9 cellular contexts compared by ENCODE assay signal in the genomic region with DNA sequence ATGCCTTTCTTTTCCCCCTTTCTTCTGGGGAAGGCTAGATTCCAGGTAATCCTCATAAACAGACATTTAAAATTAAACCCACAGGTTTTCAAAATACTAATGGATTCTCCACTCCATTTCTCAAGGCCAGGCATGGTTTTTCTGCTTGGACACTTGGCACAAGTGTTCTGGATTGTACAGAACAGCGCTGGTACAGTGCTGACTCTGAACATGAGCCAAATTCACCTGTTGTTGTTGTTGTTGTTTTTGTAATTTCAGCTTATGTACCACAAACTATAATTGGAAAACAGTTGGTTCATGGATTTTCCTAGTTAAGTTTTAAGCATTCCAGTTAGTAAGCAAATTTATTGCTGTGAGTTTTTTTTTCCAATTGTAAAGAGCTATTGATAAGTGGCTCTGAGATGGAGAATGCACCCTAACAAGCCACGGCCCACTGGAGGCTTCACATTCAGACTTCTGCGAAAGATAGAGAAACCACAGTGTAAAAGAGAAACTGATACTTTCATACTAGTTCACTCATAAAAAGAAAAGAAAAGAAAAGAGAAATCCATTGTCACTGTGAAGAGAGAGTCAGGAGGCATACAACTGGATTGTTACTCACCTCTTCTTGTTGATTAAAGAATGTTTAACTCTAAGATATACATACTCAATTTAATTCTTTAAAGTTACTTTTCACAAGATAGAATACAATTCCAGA.
DNase-seq lines count a peak whose midpoint lies in the region; ATAC-seq and TF ChIP-seq lines count a peak whose summit lies in the region.
"Had no signal": no experiment of that assay in that cellular context is flagged by ENCODE, and none has a peak within 500 bp of the region (broad histone marks: within the 10 kb centered on the region; RNA-seq: fewer than 3 reads in every experiment).

No MANE protein-coding gene starts in this region.

- peaks cover 44% of the 10 kb centered on the region for H3K4me1 Mint-ChIP-seq in central memory CD8-positive, alpha-beta T cell

- H3K36me3 Mint-ChIP-seq in central memory CD8-positive, alpha-beta T cell (ENCODE audit: insufficient read depth): no peaks in the 10 kb centered on the region
- H3K36me3 Mint-ChIP-seq: memory B cell had no signal

- H3K4me3 Mint-ChIP-seq in central memory CD8-positive, alpha-beta T cell: peak overlapping the region; percentile 26
- H3K4me3 Mint-ChIP-seq: memory B cell had no signal

- peak overlapping the region; percentile 58 for H3K27ac Mint-ChIP-seq in central memory CD8-positive, alpha-beta T cell (ENCODE audit: low read depth)
- H3K27ac Mint-ChIP-seq: memory B cell had no signal

- no peak overlapping the region for H3K4me3 ChIP-seq in coronary artery

- DNase-seq in central memory CD8-positive, alpha-beta T cell (ENCODE audit: low spot score in 2 of 2): no peak
- DNase-seq in coronary artery (ENCODE audit: low spot score): no peak
- DNase-seq in epidermal melanocyte (ENCODE audit: insufficient read length, low spot score): no peak
- no peak for DNase-seq in NCI-H187 (lab: John Stamatoyannopoulos, UW)
- no peak for DNase-seq in NCI-H1930 (lab: John Stamatoyannopoulos, UW)

- H3K27me3 Mint-ChIP-seq in central memory CD8-positive, alpha-beta T cell: no peaks in the 10 kb centered on the region

- ATAC-seq in GM18511 (IDR thresholded peaks at IDR 0.05; ENCODE audit: unreplicated experiment) (peak; percentile 95), GM21576 (IDR thresholded peaks at IDR 0.05; ENCODE audit: unreplicated experiment) (peak; percentile 97), HG03469 (IDR thresholded peaks at IDR 0.05; ENCODE audit: unreplicated experiment) (peak; percentile 92)
- peak; percentile 33 for ATAC-seq in central memory CD8-positive, alpha-beta T cell (replicated peaks; ENCODE audit: extremely low read depth, poor library complexity, severe bottlenecking)

- no peak overlapping the region for H3K27ac ChIP-seq in coronary artery

- TF ChIP-seq CTCF in coronary artery (IDR thresholded peaks at IDR 0.05): no peak

- H3K9me3 Mint-ChIP-seq in central memory CD8-positive, alpha-beta T cell: no peaks in the 10 kb centered on the region
- H3K9me3 Mint-ChIP-seq: memory B cell had no signal

Comparison
In these comparisons a context has a peak if more than half of its experiments do, and no peak if none do; other contexts are left out.
1. ATAC-seq: peak in every context shown above with its lines; median percentile 97 in GM21576; 95 in GM18511; 92 in HG03469; 33 in central memory CD8-positive, alpha-beta T cell.